ENCODE assay signal across 34 cellular contexts in the genomic region with DNA sequence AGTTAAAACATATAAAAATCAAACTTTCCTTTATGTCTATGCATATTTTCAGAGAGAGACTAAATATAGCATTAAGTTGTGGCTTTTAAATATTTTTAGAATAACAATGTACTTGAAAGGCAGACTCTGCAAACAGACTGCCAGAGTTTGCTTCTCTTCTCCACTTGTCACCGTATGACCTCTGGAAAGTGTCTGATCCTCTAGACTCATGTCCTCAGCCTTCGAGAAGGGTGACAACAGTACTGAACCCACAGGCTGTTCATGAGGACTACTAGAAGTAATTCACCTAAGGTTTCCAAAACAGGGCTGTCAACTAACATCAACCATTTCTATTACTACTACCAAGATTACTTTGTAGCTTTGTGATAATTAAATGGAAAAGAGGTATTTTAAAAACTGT.
"Had no signal": no experiment of that assay in that cellular context is flagged by ENCODE, and none has a peak within 500 bp of the region (broad histone marks: within the 10 kb centered on the region; RNA-seq: fewer than 3 reads in every experiment).

No MANE protein-coding gene starts in this region.

- H3K27ac ChIP-seq: adrenal gland, body of pancreas, colonic mucosa, epithelial cell of prostate, esophagus squamous epithelium, WERI-Rb-1 had no signal

- H3K4me1 Mint-ChIP-seq: activated B cell treated with CpG ODN at 0.5 μM for 24 hours; activated CD8-positive, alpha-beta memory T cell treated with anti-CD3 and anti-CD28 coated beads, Interleukin-2, amount 10 ng/mL, durations not matched to agents 7 days and 5 days; activated naive CD4-positive, alpha-beta T cell treated with anti-CD3 and anti-CD28 coated beads, Interleukin-2, amount 50 U/mL, for 24 hours; activated naive CD8-positive, alpha-beta T cell treated with anti-CD3 and anti-CD28 coated beads for 36 hours; activated naive CD8-positive, alpha-beta T cell treated with anti-CD3 and anti-CD28 coated beads, Interleukin-2, amount 50 U/mL, for 24 hours had no signal

- H3K27me3 ChIP-seq: body of pancreas had no signal

- H3K36me3 ChIP-seq: adrenal gland, colonic mucosa, esophagus squamous epithelium, WERI-Rb-1 had no signal

- DNase-seq: activated B cell treated with CpG ODN at 0.5 μM for 24 hours; activated CD4-positive, alpha-beta T cell treated with anti-CD3 and anti-CD28 coated beads for 48 hours; activated CD4-positive, alpha-beta T cell treated with anti-CD3 and anti-CD28 coated beads, Interleukin-2, amount 50 U/mL, for 1 hour; activated CD4-positive, alpha-beta T cell treated with anti-CD3 and anti-CD28 coated beads, Interleukin-2, amount 50 U/mL, for 48 hours; activated CD8-positive, alpha-beta memory T cell treated with anti-CD3 and anti-CD28 coated beads, Interleukin-2, amount 10 ng/mL, durations not matched to agents 7 days and 5 days; activated CD8-positive, alpha-beta memory T cell treated with anti-CD3 and anti-CD28 coated beads, Interleukin-2, amount 50 U/mL, for 4 hours; activated CD8-positive, alpha-beta T cell treated with anti-CD3 and anti-CD28 coated beads for 36 hours; activated effector memory CD4-positive, alpha-beta T cell treated with anti-CD3 and anti-CD28 coated beads, Interleukin-2, amount 50 U/mL, for 16 hours; activated naive CD4-positive, alpha-beta T cell treated with anti-CD3 and anti-CD28 coated beads for 36 hours; activated naive CD8-positive, alpha-beta T cell treated with anti-CD3 and anti-CD28 coated beads for 36 hours; activated naive CD8-positive, alpha-beta T cell treated with anti-CD3 and anti-CD28 coated beads, Interleukin-2, amount 50 U/mL, for 24 hours; activated T-cell treated with anti-CD3 and anti-CD28 coated beads, Interleukin-2, amount 50 U/mL, for 1 hour; activated T-cell treated with anti-CD3 and anti-CD28 coated beads, Interleukin-2, amount 50 U/mL, for 48 hours; adrenal gland; amygdala; aorta; body of pancreas; central memory CD4-positive, alpha-beta T cell; cerebellar nuclear complex; colonic mucosa; effector CD8-positive, alpha-beta T cell; esophagus squamous epithelium; foreskin melanocyte; head of caudate nucleus; T-helper 2 cell; WERI-Rb-1 had no signal

- H3K4me3 Mint-ChIP-seq: activated B cell treated with CpG ODN at 0.5 μM for 24 hours; activated CD8-positive, alpha-beta memory T cell treated with anti-CD3 and anti-CD28 coated beads, Interleukin-2, amount 10 ng/mL, durations not matched to agents 7 days and 5 days; activated CD8-positive, alpha-beta T cell treated with anti-CD3 and anti-CD28 coated beads for 36 hours; activated naive CD4-positive, alpha-beta T cell treated with anti-CD3 and anti-CD28 coated beads for 36 hours; activated naive CD4-positive, alpha-beta T cell treated with anti-CD3 and anti-CD28 coated beads, Interleukin-2, amount 50 U/mL, for 24 hours; activated naive CD8-positive, alpha-beta T cell treated with anti-CD3 and anti-CD28 coated beads for 36 hours; activated naive CD8-positive, alpha-beta T cell treated with anti-CD3 and anti-CD28 coated beads, Interleukin-2, amount 50 U/mL, for 24 hours; activated T-helper 1 cell treated with anti-CD3 and anti-CD28 coated beads, Interleukin-12 subunit alpha, Interleukin-12 subunit beta, Interleukin-2, Interleukin-4 antibody, amounts not matched to agents 30 ng/mL and 10 ng/mL and 1 ng/mL, durations not matched to agents 14 hours and 24 hours and 36 hours had no signal

- H3K4me1 ChIP-seq: adrenal gland, body of pancreas, colonic mucosa, esophagus squamous epithelium had no signal

- H3K27ac Mint-ChIP-seq: activated B cell treated with CpG ODN at 0.5 μM for 24 hours; activated CD8-positive, alpha-beta memory T cell treated with anti-CD3 and anti-CD28 coated beads, Interleukin-2, amount 10 ng/mL, durations not matched to agents 7 days and 5 days; activated CD8-positive, alpha-beta T cell treated with anti-CD3 and anti-CD28 coated beads for 36 hours; activated naive CD4-positive, alpha-beta T cell treated with anti-CD3 and anti-CD28 coated beads for 36 hours; activated naive CD4-positive, alpha-beta T cell treated with anti-CD3 and anti-CD28 coated beads, Interleukin-2, amount 50 U/mL, for 24 hours; activated naive CD8-positive, alpha-beta T cell treated with anti-CD3 and anti-CD28 coated beads for 36 hours; activated naive CD8-positive, alpha-beta T cell treated with anti-CD3 and anti-CD28 coated beads, Interleukin-2, amount 50 U/mL, for 24 hours; activated T-helper 1 cell treated with anti-CD3 and anti-CD28 coated beads, Interleukin-12 subunit alpha, Interleukin-12 subunit beta, Interleukin-2, Interleukin-4 antibody, amounts not matched to agents 30 ng/mL and 10 ng/mL and 1 ng/mL, durations not matched to agents 14 hours and 24 hours and 36 hours; activated T-helper 2 cell treated with anti-CD3 and anti-CD28 coated beads, Interferon-gamma antibody, Interleukin-2, Interleukin-4, amounts not matched to agents 10 μg/mL and 5 μg/mL and 100 μg/mL, durations not matched to agents 14 hours and 24 hours and 36 hours had no signal

- H3K4me3 ChIP-seq: adrenal gland, body of pancreas, colonic mucosa, esophagus squamous epithelium had no signal

- H3K9me3 Mint-ChIP-seq: activated B cell treated with CpG ODN at 0.5 μM for 24 hours; activated CD8-positive, alpha-beta T cell treated with anti-CD3 and anti-CD28 coated beads for 36 hours; activated naive CD8-positive, alpha-beta T cell treated with anti-CD3 and anti-CD28 coated beads, Interleukin-2, amount 50 U/mL, for 24 hours had no signal

- ATAC-seq: activated CD4-positive, CD25-positive, alpha-beta regulatory T cell treated with anti-CD3 and anti-CD28 coated beads, Interleukin-2, amount 50 U/mL, for 24 hours; activated CD8-positive, alpha-beta memory T cell treated with anti-CD3 and anti-CD28 coated beads, Interleukin-2, amount 10 ng/mL, durations not matched to agents 7 days and 5 days; activated CD8-positive, alpha-beta T cell treated with anti-CD3 and anti-CD28 coated beads for 36 hours; activated naive CD8-positive, alpha-beta T cell treated with anti-CD3 and anti-CD28 coated beads, Interleukin-2, amount 50 U/mL, for 24 hours; body of pancreas had no signal

- H3K36me3 Mint-ChIP-seq: activated CD8-positive, alpha-beta memory T cell treated with anti-CD3 and anti-CD28 coated beads, Interleukin-2, amount 10 ng/mL, durations not matched to agents 7 days and 5 days; activated naive CD4-positive, alpha-beta T cell treated with anti-CD3 and anti-CD28 coated beads, Interleukin-2, amount 50 U/mL, for 24 hours; activated naive CD8-positive, alpha-beta T cell treated with anti-CD3 and anti-CD28 coated beads for 36 hours had no signal

- FAIRE-seq: endometrium, endothelial cell of umbilical vein, TTC549 had no signal

- H3K9me3 ChIP-seq: adrenal gland, body of pancreas, colonic mucosa, esophagus squamous epithelium had no signal
